Comparison of ENCODE assay signal across 12 cellular contexts in genomic region chr19:3172680-3173015, GRCh38. TPM values are rescaled to one million over a fixed set of nuclear protein-coding genes. Genes with fewer than 3 reads are reported as not detected.
DNase-seq lines count a peak whose midpoint lies in the region; ATAC-seq and TF ChIP-seq lines count a peak whose summit lies in the region.
"Not testable (repeated sequence)": the region's sequence is repeated elsewhere in the genome, so short reads cannot be mapped to it uniquely, and the experiment has no call there.
"Had no signal": no experiment of that assay in that cellular context is flagged by ENCODE, and none has a peak within 500 bp of the region (broad histone marks: within the 10 kb centered on the region; RNA-seq: fewer than 3 reads in every experiment).

No MANE protein-coding gene starts in this region.

- H3K36me3 ChIP-seq in BLaER1 treated with 17β-estradiol and CSF1 and Interleukin-3, amounts not matched to agents 10 nM and 100 nM, result peaks cover 0 to 16% (median 5%) of the 10 kb centered on the region in 11 experiments; a peak in 9 of 22 replicates
- not testable (repeated sequence) for H3K36me3 ChIP-seq in PC-3 (ENCODE audit: low read depth, low read length); mucosa of stomach (ENCODE audit: control insufficient read depth, insufficient read depth, low read length)

- not testable (repeated sequence) for H3K9me3 Mint-ChIP-seq in IgD-negative memory B cell; activated naive CD8-positive, alpha-beta T cell treated with anti-CD3 and anti-CD28 coated beads, Interleukin-2, amount 50 U/mL, for 24 hours; stimulated activated memory B cell treated with anti-CD40 and anti-IgM and Interleukin-4, amounts not matched to agents 10 μg/mL and 1 μg/mL and 100 μg/mL, for 72 hours

- H3K9me3 ChIP-seq in BLaER1 treated with 17β-estradiol and CSF1 and Interleukin-3, amounts not matched to agents 10 nM and 100 nM (replicated peaks in 1 of 11); PC-3 (ENCODE audit: low read length); mucosa of stomach (ENCODE audit: control insufficient read depth, low read length): not testable (repeated sequence)

- CTCF ChIA-PET in PC-3 (lab: Charles Lee), result not testable (repeated sequence)

- H3K4me1 ChIP-seq in BLaER1 treated with 17β-estradiol and CSF1 and Interleukin-3, amounts not matched to agents 10 nM and 100 nM, result peaks cover 50 to 76% (median 70%) of the 10 kb centered on the region in 10 experiments
- H3K4me1 ChIP-seq in PC-3 (ENCODE audit: insufficient read depth, low read length) (peaks cover 30% of the 10 kb centered on the region), mucosa of stomach (ENCODE audit: control insufficient read depth, insufficient read depth, low read length) (peaks cover 36% of the 10 kb centered on the region)

- POLR2A ChIA-PET in PC-3 (lab: Charles Lee; ENCODE audit: unreplicated experiment), result not testable (repeated sequence)

- H3K9ac ChIP-seq in BLaER1 treated with 17β-estradiol and CSF1 and Interleukin-3, amounts not matched to agents 10 nM and 100 nM, result peak overlapping the region in 8 of 11 experiments; percentile 18 to 59 (median 44); a peak in 12 of 22 replicates
- H3K9ac ChIP-seq in PC-3 (ENCODE audit: low read length), result not testable (repeated sequence)
- peak overlapping the region; percentile 42 for H3K9ac ChIP-seq in mucosa of stomach (ENCODE audit: low read length)

- H3K27me3 Mint-ChIP-seq in IgD-negative memory B cell; activated naive CD8-positive, alpha-beta T cell treated with anti-CD3 and anti-CD28 coated beads, Interleukin-2, amount 50 U/mL, for 24 hours; stimulated activated memory B cell treated with anti-CD40 and anti-IgM and Interleukin-4, amounts not matched to agents 10 μg/mL and 1 μg/mL and 100 μg/mL, for 72 hours: not testable (repeated sequence)

- H3K27ac ChIP-seq in BLaER1 treated with 17β-estradiol and CSF1 and Interleukin-3, amounts not matched to agents 10 nM and 100 nM, result peak overlapping the region in 10 of 11 experiments; percentile 29 to 59 (median 45); a peak in 17 of 22 replicates
- H3K27ac ChIP-seq in PC-3 (ENCODE audit: low read length) (peak overlapping the region; percentile 32; the same call in 1 of the 2 replicates), epithelial cell of prostate (peak overlapping the region; percentile 72)

- H2AFZ ChIP-seq in PC-3 (ENCODE audit: low read length), result not testable (repeated sequence)

- not testable (repeated sequence) for BruUV-seq in PC-3 (replicated peaks; lab: Mats Ljungman, UMichigan)

- peak overlapping the region; percentile 87 to 97 (median 91) for H3K27ac Mint-ChIP-seq in IgD-negative memory B cell
- H3K27ac Mint-ChIP-seq in activated naive CD8-positive, alpha-beta T cell treated with anti-CD3 and anti-CD28 coated beads, Interleukin-2, amount 50 U/mL, for 24 hours, result peak overlapping the region; percentile 46
- H3K27ac Mint-ChIP-seq in stimulated activated memory B cell treated with anti-CD40 and anti-IgM and Interleukin-4, amounts not matched to agents 10 μg/mL and 1 μg/mL and 100 μg/mL, for 72 hours, result peak overlapping the region; percentile 88

- H3K4me1 Mint-ChIP-seq in IgD-negative memory B cell, result peaks cover 17 to 23% (median 17%) of the 10 kb centered on the region in 3 donors
- peaks cover 25% of the 10 kb centered on the region for H3K4me1 Mint-ChIP-seq in activated naive CD8-positive, alpha-beta T cell treated with anti-CD3 and anti-CD28 coated beads, Interleukin-2, amount 50 U/mL, for 24 hours
- H3K4me1 Mint-ChIP-seq in stimulated activated memory B cell treated with anti-CD40 and anti-IgM and Interleukin-4, amounts not matched to agents 10 μg/mL and 1 μg/mL and 100 μg/mL, for 72 hours, result peaks cover 49% of the 10 kb centered on the region

- not testable (repeated sequence) for H3K4me3 ChIP-seq in BLaER1 treated with 17β-estradiol and CSF1 and Interleukin-3, amounts not matched to agents 10 nM and 100 nM; PC-3 (ENCODE audit: low read length); mucosa of stomach (ENCODE audit: low read length)

- H3K79me2 ChIP-seq in PC-3 (ENCODE audit: low read length), result not testable (repeated sequence)

- H3K9me2 ChIP-seq in PC-3 (replicated peaks; ENCODE audit: low read length), result not testable (repeated sequence)

- TF ChIP-seq CTCF in PC-3 (conservative IDR thresholded peaks at IDR 0.05; ENCODE audit: low read depth, low read length), result not testable (repeated sequence)

- H3K4me3 Mint-ChIP-seq in IgD-negative memory B cell, result peak overlapping the region in 3 of 4 donors; percentile 48 to 72 (median 71)
- H3K4me3 Mint-ChIP-seq in activated naive CD8-positive, alpha-beta T cell treated with anti-CD3 and anti-CD28 coated beads, Interleukin-2, amount 50 U/mL, for 24 hours, result not testable (repeated sequence)
- H3K4me3 Mint-ChIP-seq in stimulated activated memory B cell treated with anti-CD40 and anti-IgM and Interleukin-4, amounts not matched to agents 10 μg/mL and 1 μg/mL and 100 μg/mL, for 72 hours, result peak overlapping the region; percentile 44

- H4K20me1 ChIP-seq in BLaER1 treated with 17β-estradiol and CSF1 and Interleukin-3, amounts not matched to agents 10 nM and 100 nM; PC-3 (ENCODE audit: low read length): not testable (repeated sequence)

- H3K36me3 Mint-ChIP-seq in IgD-negative memory B cell; activated naive CD8-positive, alpha-beta T cell treated with anti-CD3 and anti-CD28 coated beads, Interleukin-2, amount 50 U/mL, for 24 hours (ENCODE audit: low read depth); stimulated activated memory B cell treated with anti-CD40 and anti-IgM and Interleukin-4, amounts not matched to agents 10 μg/mL and 1 μg/mL and 100 μg/mL, for 72 hours: not testable (repeated sequence)

- intact Hi-C loops in PC-3 (cut with micrococcal nuclease), result not testable (repeated sequence)

- peak overlapping the region; percentile 51 to 84 (median 74) for H3K4me2 ChIP-seq in BLaER1 treated with 17β-estradiol and CSF1 and Interleukin-3, amounts not matched to agents 10 nM and 100 nM
- not testable (repeated sequence) for H3K4me2 ChIP-seq in PC-3 (ENCODE audit: low read length)

- not testable (repeated sequence) for H3K27me3 ChIP-seq in BLaER1 treated with 17β-estradiol and CSF1 and Interleukin-3, amounts not matched to agents 10 nM and 100 nM; PC-3 (ENCODE audit: low read length); mucosa of stomach (ENCODE audit: control insufficient read depth, insufficient read depth, low read length)

- not testable (repeated sequence) for DNase-seq in PC-3; activated naive CD8-positive, alpha-beta T cell treated with anti-CD3 and anti-CD28 coated beads, Interleukin-2, amount 50 U/mL, for 24 hours; epithelial cell of prostate (ENCODE audit: low read depth, low spot score)

- not testable (repeated sequence) for ATAC-seq in PC-3; activated naive CD8-positive, alpha-beta T cell treated with anti-CD3 and anti-CD28 coated beads, Interleukin-2, amount 50 U/mL, for 24 hours; stimulated activated memory B cell treated with anti-CD40 and anti-IgM and Interleukin-4, amounts not matched to agents 10 μg/mL and 1 μg/mL and 100 μg/mL, for 72 hours

- not testable (repeated sequence) for H3F3A ChIP-seq in PC-3 (ENCODE audit: low read length, unreplicated experiment)

RNA-seq across cellular contexts. Expression of gene S1PR4, which starts 5.9 kb away (rescaled TPM):
- 448 TPM for polyA plus RNA-seq in IgD-negative memory B cell
- 0.26 and 1.3 TPM in 2 replicates for total RNA-seq in PC-3 (2014; rRNA removed)
- total RNA-seq: H7, IMR-90 had no signal
- polyA plus RNA-seq: AG04450, BJ, GM23338, IMR-90 had no signal

RNA-seq across cellular contexts. Expression of gene NCLN, which starts 13.1 kb away (rescaled TPM):
- polyA plus RNA-seq in IgD-negative memory B cell, result 29.9 TPM
- 74.7 and 132 TPM in 2 replicates for total RNA-seq in PC-3 (2014; rRNA removed)

RNA-seq across cellular contexts. Expression of gene GNA15, which starts 36.8 kb away (rescaled TPM):
- not detected for polyA plus RNA-seq in IgD-negative memory B cell
- not detected in 2 replicates for total RNA-seq in PC-3 (2014; rRNA removed)
- total RNA-seq: H7 had no signal
- polyA plus RNA-seq: AG04450, IMR-90 had no signal

RNA-seq across cellular contexts. Expression of gene CELF5, which starts 51.8 kb away (rescaled TPM):
- polyA plus RNA-seq in IgD-negative memory B cell, result not detected
- total RNA-seq in PC-3 (2014; rRNA removed), result 0.44 and 0.75 TPM in 2 replicates
- total RNA-seq: IMR-90 had no signal
- polyA plus RNA-seq: AG04450 had no signal
